Comparison of ENCODE assay signal across 1 cellular context in the genomic region with DNA sequence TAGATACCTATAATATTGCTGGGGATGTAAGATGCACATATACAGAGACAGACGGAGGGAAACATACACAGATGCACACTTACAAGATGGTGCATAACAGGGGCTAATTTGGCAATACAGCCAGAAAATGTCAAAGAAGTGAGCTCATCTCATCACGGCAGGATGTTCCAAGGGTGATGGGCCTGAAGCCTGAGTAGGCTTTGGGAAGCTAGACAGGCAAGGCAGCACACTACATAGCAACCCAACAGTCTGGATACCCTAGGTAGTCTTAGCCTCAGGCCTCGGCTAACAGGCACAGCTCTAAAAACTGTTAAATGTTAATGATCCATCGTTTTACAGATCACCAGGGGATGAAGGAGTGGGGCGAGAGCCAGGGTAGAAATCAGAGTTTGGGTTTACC.
TF ChIP-seq lines count a peak whose summit lies in the region.

No MANE protein-coding gene starts in this region.

TF ChIP-seq in WTC11, 78 proteins besides CTCF, POLR2A, EP300 and RAD21 (continued from another document):
- TF ChIP-seq FOXP4 (CRISPR knock-in tag; IDR thresholded peaks at IDR 0.05) (no peak), FOXK1 (CRISPR knock-in tag; IDR thresholded peaks at IDR 0.05) (no peak), GTF2I (CRISPR knock-in tag; conservative IDR thresholded peaks at IDR 0.05) (no peak), ZNF671 (CRISPR knock-in tag; IDR thresholded peaks at IDR 0.05) (no peak)
- TF ChIP-seq, protein P1, sequence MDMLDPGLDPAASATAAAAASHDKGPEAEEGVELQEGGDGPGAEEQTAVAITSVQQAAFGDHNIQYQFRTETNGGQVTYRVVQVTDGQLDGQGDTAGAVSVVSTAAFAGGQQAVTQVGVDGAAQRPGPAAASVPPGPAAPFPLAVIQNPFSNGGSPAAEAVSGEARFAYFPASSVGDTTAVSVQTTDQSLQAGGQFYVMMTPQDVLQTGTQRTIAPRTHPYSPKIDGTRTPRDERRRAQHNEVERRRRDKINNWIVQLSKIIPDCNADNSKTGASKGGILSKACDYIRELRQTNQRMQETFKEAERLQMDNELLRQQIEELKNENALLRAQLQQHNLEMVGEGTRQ (CRISPR knock-in tag; IDR thresholded peaks at IDR 0.05): no peak
- TF ChIP-seq, protein P2, sequence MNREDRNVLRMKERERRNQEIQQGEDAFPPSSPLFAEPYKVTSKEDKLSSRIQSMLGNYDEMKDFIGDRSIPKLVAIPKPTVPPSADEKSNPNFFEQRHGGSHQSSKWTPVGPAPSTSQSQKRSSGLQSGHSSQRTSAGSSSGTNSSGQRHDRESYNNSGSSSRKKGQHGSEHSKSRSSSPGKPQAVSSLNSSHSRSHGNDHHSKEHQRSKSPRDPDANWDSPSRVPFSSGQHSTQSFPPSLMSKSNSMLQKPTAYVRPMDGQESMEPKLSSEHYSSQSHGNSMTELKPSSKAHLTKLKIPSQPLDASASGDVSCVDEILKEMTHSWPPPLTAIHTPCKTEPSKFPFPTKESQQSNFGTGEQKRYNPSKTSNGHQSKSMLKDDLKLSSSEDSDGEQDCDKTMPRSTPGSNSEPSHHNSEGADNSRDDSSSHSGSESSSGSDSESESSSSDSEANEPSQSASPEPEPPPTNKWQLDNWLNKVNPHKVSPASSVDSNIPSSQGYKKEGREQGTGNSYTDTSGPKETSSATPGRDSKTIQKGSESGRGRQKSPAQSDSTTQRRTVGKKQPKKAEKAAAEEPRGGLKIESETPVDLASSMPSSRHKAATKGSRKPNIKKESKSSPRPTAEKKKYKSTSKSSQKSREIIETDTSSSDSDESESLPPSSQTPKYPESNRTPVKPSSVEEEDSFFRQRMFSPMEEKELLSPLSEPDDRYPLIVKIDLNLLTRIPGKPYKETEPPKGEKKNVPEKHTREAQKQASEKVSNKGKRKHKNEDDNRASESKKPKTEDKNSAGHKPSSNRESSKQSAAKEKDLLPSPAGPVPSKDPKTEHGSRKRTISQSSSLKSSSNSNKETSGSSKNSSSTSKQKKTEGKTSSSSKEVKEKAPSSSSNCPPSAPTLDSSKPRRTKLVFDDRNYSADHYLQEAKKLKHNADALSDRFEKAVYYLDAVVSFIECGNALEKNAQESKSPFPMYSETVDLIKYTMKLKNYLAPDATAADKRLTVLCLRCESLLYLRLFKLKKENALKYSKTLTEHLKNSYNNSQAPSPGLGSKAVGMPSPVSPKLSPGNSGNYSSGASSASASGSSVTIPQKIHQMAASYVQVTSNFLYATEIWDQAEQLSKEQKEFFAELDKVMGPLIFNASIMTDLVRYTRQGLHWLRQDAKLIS (CRISPR knock-in tag; IDR thresholded peaks at IDR 0.05; ENCODE audit: borderline replicate concordance): no peak
TF ChIP-seq in WTC11: peak in this region for 0.
